In the genomic region with DNA sequence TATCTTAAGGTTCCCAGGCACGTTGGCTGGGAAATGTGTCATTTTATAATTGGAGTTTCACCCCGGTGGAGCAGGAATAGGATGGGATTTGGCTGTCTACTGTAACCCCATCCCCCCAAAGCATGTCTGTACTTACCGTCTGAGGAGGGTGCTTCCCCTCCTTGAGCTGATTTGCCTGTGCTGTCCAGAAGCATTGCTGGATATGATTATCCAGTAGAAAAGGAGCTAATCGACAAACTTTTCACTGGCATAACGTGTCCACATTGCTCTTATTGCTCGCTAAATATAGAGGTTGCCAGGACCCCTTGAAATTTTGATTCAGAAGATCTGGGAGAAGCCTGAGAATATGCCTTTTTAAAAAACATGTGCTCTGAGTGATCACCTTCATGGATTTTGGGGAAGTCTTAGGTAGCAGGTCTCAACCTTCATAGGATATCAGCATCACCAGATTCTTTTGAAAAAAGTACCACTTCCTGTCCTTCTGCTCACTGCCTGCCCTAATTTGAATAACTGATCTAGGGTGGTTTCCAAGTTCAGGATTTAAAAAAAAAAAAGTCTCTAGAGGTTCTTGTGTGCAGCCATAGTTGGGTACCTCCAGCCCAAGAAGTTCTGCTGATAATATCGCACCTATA, we compare ENCODE assay signal across 10 cellular contexts.
DNase-seq lines count a peak whose midpoint lies in the region; ATAC-seq and TF ChIP-seq lines count a peak whose summit lies in the region.
"Had no signal": no experiment of that assay in that cellular context is flagged by ENCODE, and none has a peak within 500 bp of the region (broad histone marks: within the 10 kb centered on the region; RNA-seq: fewer than 3 reads in every experiment).

No MANE protein-coding gene starts in this region.

- 69 to 82% (median 78%) methylated on average over 7 of the region's 7 CpGs for WGBS in ovary, 3 donors

- H3K9me3 ChIP-seq in ovary, result no peaks in the 10 kb centered on the region

- H3K36me3 ChIP-seq in brain microvascular endothelial cell (replicated peaks), result no peaks in the 10 kb centered on the region
- no peaks in the 10 kb centered on the region for H3K36me3 ChIP-seq in ovary

- TF ChIP-seq CTCF in brain microvascular endothelial cell (IDR thresholded peaks at IDR 0.05; ENCODE audit: low read depth, low read length, missing control alignments) (no peak), ovary (IDR thresholded peaks at IDR 0.05) (no peak)

- no peak for TF ChIP-seq EP300 in ovary (IDR thresholded peaks at IDR 0.05)

- H3K27me3 ChIP-seq in brain microvascular endothelial cell (replicated peaks) (no peaks in the 10 kb centered on the region), ovary (no peaks in the 10 kb centered on the region)

- H3K4me1 ChIP-seq in ovary (ENCODE audit: insufficient read depth), result no peaks in the 10 kb centered on the region

- H3K4me3 ChIP-seq in brain microvascular endothelial cell (ENCODE audit: low read depth, low read length) (no peak overlapping the region), ovary (no peak overlapping the region)

- ATAC-seq in GM18511 (IDR thresholded peaks at IDR 0.05; ENCODE audit: unreplicated experiment) (peak; percentile 89), GM21515 (IDR thresholded peaks at IDR 0.05; ENCODE audit: unreplicated experiment) (peak; percentile 76), HG03457 (IDR thresholded peaks at IDR 0.05; ENCODE audit: unreplicated experiment) (peak; percentile 71), esophagus mucosa (peak; percentile 36)
- ATAC-seq: Panc1 had no signal

- TF ChIP-seq POLR2A in ovary (IDR thresholded peaks at IDR 0.05), result no peak

- no peak for DNase-seq in brain microvascular endothelial cell
- DNase-seq in activated effector memory CD4-positive, alpha-beta T cell treated with Interleukin-2 at 50 U/mL for 16 hours, result no peak
- no peak for DNase-seq in NCI-H82 (lab: John Stamatoyannopoulos, UW)
- no peak for DNase-seq in ovary
- DNase-seq: stimulated activated CD4-positive, alpha-beta T cell treated with anti-CD3 and anti-CD28 coated beads, Interleukin-15, amount 100 ng/mL, for 24 hours had no signal

- intact Hi-C loops in ovary (cut with DNase I), result no loop called here

- in situ Hi-C loops in brain microvascular endothelial cell (cut with HindIII; ENCODE audit: low pct_ligation_motif_present, low sequenced_read_pairs), result no loop called here

- H3K27ac ChIP-seq in brain microvascular endothelial cell (no peak overlapping the region), ovary (no peak overlapping the region)

Comparison
In these comparisons a context has a peak if more than half of its experiments do, and no peak if none do; other contexts are left out.
1. ATAC-seq: peak in every context shown above with its lines; median percentile 89 in GM18511; 76 in GM21515; 71 in HG03457; 36 in esophagus mucosa.